In the genomic region with DNA sequence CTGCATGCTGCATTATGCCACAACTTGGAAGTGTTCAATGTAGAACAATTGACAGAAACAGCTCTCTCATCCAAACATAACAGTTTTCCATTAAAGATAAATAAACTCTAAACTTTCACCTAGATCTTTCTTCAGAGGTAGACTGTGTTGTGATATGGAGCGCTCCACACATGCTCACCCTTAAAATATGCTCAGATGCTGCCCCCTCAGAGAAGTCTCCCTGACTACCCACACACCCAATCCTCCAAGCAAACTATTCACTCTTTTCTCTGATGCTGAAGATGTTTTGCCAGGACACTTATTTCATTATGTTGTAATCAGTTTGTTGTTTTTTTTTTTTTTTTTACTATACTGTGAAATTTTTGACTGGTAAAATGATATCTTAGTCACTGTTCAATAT, we compare ENCODE assay signal across 15 cellular contexts.
DNase-seq lines count a peak whose midpoint lies in the region; ATAC-seq and TF ChIP-seq lines count a peak whose summit lies in the region.
"Had no signal": no experiment of that assay in that cellular context is flagged by ENCODE, and none has a peak within 500 bp of the region (broad histone marks: within the 10 kb centered on the region; RNA-seq: fewer than 3 reads in every experiment).

No MANE protein-coding gene starts in this region.

- H3K27ac Mint-ChIP-seq in WTC11 = no peak overlapping the region
- H3K27ac Mint-ChIP-seq: B cell; CD4-positive, alpha-beta T cell had no signal

- no peak overlapping the region for H3K9ac ChIP-seq in adipocyte (ENCODE audit: low read length)

- no peak for ATAC-seq in WTC11

- CTCF ChIA-PET in WTC11 (lab: Charles Lee) = no interaction called here

- WGBS in esophagus muscularis mucosa = 92% methylated on average over 1 of the region's 1 CpG

- H3K9me3 ChIP-seq in adipocyte (ENCODE audit: control insufficient read depth, low read length) = peaks cover 9% of the 10 kb centered on the region
- H3K9me3 ChIP-seq in esophagus muscularis mucosa = no peaks in the 10 kb centered on the region

- H3K27ac ChIP-seq in esophagus muscularis mucosa (replicated peaks in 1 of 4) = no peak overlapping the region

- H3K36me3 ChIP-seq in adipocyte (ENCODE audit: control insufficient read depth, insufficient read depth, low read length, severe bottlenecking) (no peaks in the 10 kb centered on the region), esophagus muscularis mucosa (no peaks in the 10 kb centered on the region), H7 (replicated peaks; ENCODE audit: control insufficient read depth, insufficient read depth, low read length) (no peaks in the 10 kb centered on the region)

- peaks cover 14% of the 10 kb centered on the region for H3K9me3 Mint-ChIP-seq in WTC11

- POLR2A ChIA-PET in WTC11 (lab: Charles Lee) = no interaction called here

- H3K4me3 Mint-ChIP-seq in WTC11 = no peak overlapping the region
- H3K4me3 Mint-ChIP-seq: B cell; CD4-positive, alpha-beta T cell had no signal

- DNase-seq in GM03348 (ENCODE audit: low spot score) (peak; percentile 6), adipocyte (ENCODE audit: low read depth) (peak; percentile 6), dermis microvascular lymphatic vessel endothelial cell (ENCODE audit: low read depth in 2 of 2) (peak; percentile 38 to 40), non-pigmented ciliary epithelial cell (ENCODE audit: low read depth) (peak; percentile 8), WTC11 (ENCODE audit: low spot score) (no peak), esophagus muscularis mucosa (ENCODE audit: extremely low spot score) (no peak), H7 (no peak), KG1 (lab: John Stamatoyannopoulos, UW) (no peak)
- DNase-seq: 8988T; C1 segment of cervical spinal cord; Calu3; CD4-positive, alpha-beta T cell; DMS 273 treated with DMSO at 0.1 percent for 48 hours; DMS79 had no signal

- 0 out of 2 replicates have a peak, but pooled peaks cover 3% of the 10 kb centered on the region for H3K36me3 Mint-ChIP-seq in WTC11

- H3K4me3 ChIP-seq in adipocyte (ENCODE audit: low read length) = no peak overlapping the region
- H3K4me3 ChIP-seq in esophagus muscularis mucosa = no peak overlapping the region
- H3K4me3 ChIP-seq in H7 (ENCODE audit: insufficient read depth, low read depth, low read length) = no peak overlapping the region

- H3K27me3 ChIP-seq in adipocyte (replicated peaks; ENCODE audit: control insufficient read depth, insufficient read depth, low read length) = no peaks in the 10 kb centered on the region
- H3K27me3 ChIP-seq in esophagus muscularis mucosa = no peaks in the 10 kb centered on the region
- no peaks in the 10 kb centered on the region for H3K27me3 ChIP-seq in H7 (ENCODE audit: control insufficient read depth, insufficient read depth, low read length)

- no peaks in the 10 kb centered on the region for H3K4me1 Mint-ChIP-seq in WTC11
- H3K4me1 Mint-ChIP-seq: B cell had no signal

- no peak for TF ChIP-seq EP300 in esophagus muscularis mucosa (IDR thresholded peaks at IDR 0.05)

- no peaks in the 10 kb centered on the region for H3K27me3 Mint-ChIP-seq in WTC11 (ENCODE audit: low read depth)
- H3K27me3 Mint-ChIP-seq: B cell; CD4-positive, alpha-beta T cell had no signal

- H3K4me1 ChIP-seq in adipocyte (ENCODE audit: control insufficient read depth, insufficient read depth, low read length) (peaks cover 10% of the 10 kb centered on the region), esophagus muscularis mucosa (no peaks in the 10 kb centered on the region)

- TF ChIP-seq CTCF in WTC11 (IDR thresholded peaks at IDR 0.05) (no peak), esophagus muscularis mucosa (IDR thresholded peaks at IDR 0.05) (no peak)

- no peak for TF ChIP-seq POLR2A in esophagus muscularis mucosa (IDR thresholded peaks at IDR 0.05; ENCODE audit: low read depth)

- intact Hi-C loops in esophagus muscularis mucosa (cut with DNase I) = no loop called here

TF ChIP-seq in WTC11, 78 proteins besides CTCF, POLR2A, EP300 and RAD21:
- no peak for TF ChIP-seq ZNF416 (CRISPR knock-in tag; IDR thresholded peaks at IDR 0.05)
- TF ChIP-seq NFYB (CRISPR knock-in tag; conservative IDR thresholded peaks at IDR 0.05; ENCODE audit: low read depth) = no peak
- no peak for TF ChIP-seq ESRRA (CRISPR knock-in tag; IDR thresholded peaks at IDR 0.05; ENCODE audit: borderline replicate concordance)
- no peak for TF ChIP-seq NR2C2 (CRISPR knock-in tag; IDR thresholded peaks at IDR 0.05)
- no peak for TF ChIP-seq ZNF396 (CRISPR knock-in tag; IDR thresholded peaks at IDR 0.05; ENCODE audit: borderline replicate concordance)
- no peak for TF ChIP-seq ZNF138 (CRISPR knock-in tag; conservative IDR thresholded peaks at IDR 0.05)
- TF ChIP-seq ZNF219 (CRISPR knock-in tag; IDR thresholded peaks at IDR 0.05; ENCODE audit: borderline replicate concordance) = no peak
- TF ChIP-seq JAZF1 (CRISPR knock-in tag; IDR thresholded peaks at IDR 0.05) = no peak
- TF ChIP-seq, protein P1, sequence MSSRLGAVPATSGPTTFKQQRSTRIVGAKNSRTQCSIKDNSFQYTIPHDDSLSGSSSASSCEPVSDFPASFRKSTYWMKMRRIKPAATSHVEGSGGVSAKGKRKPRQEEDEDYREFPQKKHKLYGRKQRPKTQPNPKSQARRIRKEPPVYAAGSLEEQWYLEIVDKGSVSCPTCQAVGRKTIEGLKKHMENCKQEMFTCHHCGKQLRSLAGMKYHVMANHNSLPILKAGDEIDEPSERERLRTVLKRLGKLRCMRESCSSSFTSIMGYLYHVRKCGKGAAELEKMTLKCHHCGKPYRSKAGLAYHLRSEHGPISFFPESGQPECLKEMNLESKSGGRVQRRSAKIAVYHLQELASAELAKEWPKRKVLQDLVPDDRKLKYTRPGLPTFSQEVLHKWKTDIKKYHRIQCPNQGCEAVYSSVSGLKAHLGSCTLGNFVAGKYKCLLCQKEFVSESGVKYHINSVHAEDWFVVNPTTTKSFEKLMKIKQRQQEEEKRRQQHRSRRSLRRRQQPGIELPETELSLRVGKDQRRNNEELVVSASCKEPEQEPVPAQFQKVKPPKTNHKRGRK (CRISPR knock-in tag; IDR thresholded peaks at IDR 0.05; ENCODE audit: borderline replicate concordance) = no peak

Comparison
In these comparisons a context has a peak if more than half of its experiments do, and no peak if none do; other contexts are left out.
1. DNase-seq: peak in GM03348 (single experiment), adipocyte (single experiment), dermis microvascular lymphatic vessel endothelial cell (2 of 2) and non-pigmented ciliary epithelial cell (single experiment); none in WTC11 (single experiment), esophagus muscularis mucosa (single experiment), H7 (single experiment) and KG1 (single experiment).